8 cellular contexts compared by ENCODE assay signal in the genomic region with DNA sequence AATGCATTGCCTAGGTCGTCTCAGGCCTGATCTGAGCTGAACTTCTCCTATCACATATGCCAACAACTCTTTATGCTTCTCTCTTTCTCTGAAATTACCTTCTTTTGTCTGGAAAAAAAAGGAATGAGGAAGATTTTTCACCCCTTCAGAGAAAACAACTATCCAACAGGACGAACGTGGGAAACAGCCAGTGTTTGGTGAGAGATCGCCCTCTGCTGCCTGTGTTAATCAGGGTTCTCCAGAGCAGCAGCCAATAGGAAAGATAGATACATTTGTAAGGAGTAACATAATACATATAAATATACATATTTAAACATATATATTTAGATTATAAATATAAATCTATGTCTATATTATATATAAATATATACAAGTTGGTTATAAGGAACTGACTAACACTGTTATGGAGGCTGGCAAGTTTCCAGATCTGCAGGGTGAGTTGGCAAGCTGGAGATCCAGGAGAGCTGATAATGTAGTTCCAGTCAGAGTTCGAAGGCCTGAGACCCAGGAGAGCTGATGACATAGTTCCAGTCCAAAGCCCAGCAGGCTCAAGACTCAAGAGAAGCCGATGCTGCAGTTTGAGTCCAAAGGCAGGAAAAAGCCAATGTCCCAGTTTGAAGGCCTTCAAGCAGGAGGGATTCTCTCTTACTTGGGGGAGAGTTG. TPM values are rescaled to one million over a fixed set of nuclear protein-coding genes. Genes with fewer than 3 reads are reported as not detected.
DNase-seq lines count a peak whose midpoint lies in the region; ATAC-seq and TF ChIP-seq lines count a peak whose summit lies in the region.

No MANE protein-coding gene starts in this region.

- H3K36me3 Mint-ChIP-seq in brain = no peaks in the 10 kb centered on the region

- no peak overlapping the region for H3K4me3 Mint-ChIP-seq in brain

- H3K4me1 Mint-ChIP-seq in brain = peaks cover 15% of the 10 kb centered on the region

- TF ChIP-seq CTCF in brain (conservative IDR thresholded peaks at IDR 0.05) = peak; percentile 62 to 68

- peaks cover 0 to 5% (median 0%) of the 10 kb centered on the region in 5 experiments for H3K9me3 Mint-ChIP-seq in brain

- H3K27ac Mint-ChIP-seq in brain = peak overlapping the region in 1 of 5 experiments; percentile 61

- no peak for ATAC-seq in HG03045 (IDR thresholded peaks at IDR 0.05; ENCODE audit: unreplicated experiment)

- DNase-seq in NCI-H2107 treated with DMSO at 0.1 percent for 48 hours (lab: John Stamatoyannopoulos, UW; ENCODE audit: unreplicated experiment) (peak; percentile 3), NCI-H2107 (lab: John Stamatoyannopoulos, UW) (no peak), NCI-H1092 treated with DMSO at 0.1 percent for 48 hours (lab: John Stamatoyannopoulos, UW) (peak; percentile 18), medulla oblongata (ENCODE audit: extremely low spot score) (peak; percentile 60), NCI-H2029 treated with DMSO at 0.1 percent for 48 hours (lab: John Stamatoyannopoulos, UW) (no peak), T1000 (lab: John Stamatoyannopoulos, UW) (no peak)

- H3K27me3 Mint-ChIP-seq in brain = no peaks in the 10 kb centered on the region

RNA-seq across cellular contexts. Expression of gene CETN2, which starts 13.3 kb away (rescaled TPM):
- 78.3 TPM for polyA plus RNA-seq in brain (ENCODE audit: insufficient read depth, low read depth, low replicate concordance)

RNA-seq across cellular contexts. Expression of gene NSDHL, which starts 13.7 kb away (rescaled TPM):
- 33.7 TPM for polyA plus RNA-seq in brain (ENCODE audit: insufficient read depth, low read depth, low replicate concordance)

RNA-seq across cellular contexts. Expression of gene MAGEA6, which starts 47.7 kb away (rescaled TPM):
- 2.5 TPM for polyA plus RNA-seq in brain (ENCODE audit: insufficient read depth, low read depth, low replicate concordance)

RNA-seq across cellular contexts. Expression of gene CSAG3, which starts 58.2 kb away (rescaled TPM):
- not detected for polyA plus RNA-seq in brain (ENCODE audit: insufficient read depth, low read depth, low replicate concordance)

Comparison
In these comparisons a context has a peak if more than half of its experiments do, and no peak if none do; other contexts are left out.
1. DNase-seq: peak in NCI-H2107 treated with DMSO at 0.1 percent for 48 hours (single experiment), NCI-H1092 treated with DMSO at 0.1 percent for 48 hours (single experiment) and medulla oblongata (single experiment); none in NCI-H2107 (single experiment), NCI-H2029 treated with DMSO at 0.1 percent for 48 hours (single experiment) and T1000 (single experiment).